11 cellular contexts compared by ENCODE assay signal in the genomic region with DNA sequence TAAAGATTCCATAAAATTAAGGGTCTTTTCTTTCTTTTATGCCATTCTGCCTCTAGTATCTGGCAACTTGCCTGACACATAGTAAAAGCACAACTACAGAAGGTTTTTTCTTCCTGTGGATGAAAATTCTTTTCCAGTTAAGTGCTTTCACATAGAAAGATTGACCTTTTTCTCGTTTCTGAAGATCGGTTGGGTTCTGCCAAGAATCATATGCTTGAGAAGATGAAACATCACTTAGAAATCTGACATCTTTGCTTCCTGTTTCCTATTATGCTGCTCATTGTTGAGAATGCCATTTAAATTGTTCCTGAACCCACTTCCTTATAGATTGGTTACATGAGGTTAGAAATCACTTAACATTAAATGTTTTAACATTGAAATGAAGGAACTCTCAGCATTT. TPM values are rescaled to one million over a fixed set of nuclear protein-coding genes. Genes with fewer than 3 reads are reported as not detected.
DNase-seq lines count a peak whose midpoint lies in the region; ATAC-seq, FAIRE-seq and TF ChIP-seq lines count a peak whose summit lies in the region.
"Had no signal": no experiment of that assay in that cellular context is flagged by ENCODE, and none has a peak within 500 bp of the region (broad histone marks: within the 10 kb centered on the region; RNA-seq: fewer than 3 reads in every experiment).

No MANE protein-coding gene starts in this region.

- H2AFZ ChIP-seq in mesenchymal stem cell (ENCODE audit: low read depth, low read length): no peak overlapping the region

- H3K9me3 ChIP-seq in mesenchymal stem cell (ENCODE audit: control insufficient read depth, low read length): no peaks in the 10 kb centered on the region
- no peaks in the 10 kb centered on the region for H3K9me3 ChIP-seq in esophagus muscularis mucosa

- H3K23ac ChIP-seq in mesenchymal stem cell (ENCODE audit: low read length in 2 of 2): no peak overlapping the region

- H3K27ac ChIP-seq in mesenchymal stem cell (ENCODE audit: low read length, poor library complexity, severe bottlenecking) (peak overlapping the region; percentile 83), esophagus muscularis mucosa (replicated peaks in 1 of 4) (no peak overlapping the region)

- no peaks in the 10 kb centered on the region for H3K27me3 ChIP-seq in bronchial epithelial cell (ENCODE audit: control insufficient read depth, insufficient read depth, low read length)
- H3K27me3 ChIP-seq in mesenchymal stem cell (ENCODE audit: control insufficient read depth in 1 of 2, insufficient read depth in 1 of 2, low read length in 2 of 2): no peaks in the 10 kb centered on the region
- H3K27me3 ChIP-seq in esophagus muscularis mucosa: no peaks in the 10 kb centered on the region

- no peak overlapping the region for H3K4ac ChIP-seq in mesenchymal stem cell (ENCODE audit: low read depth in 1 of 2, low read length in 2 of 2)

- no peak for FAIRE-seq in bronchial epithelial cell (lab: Jason Lieb, UNC)
- FAIRE-seq: HTR-8/SVneo had no signal

- H3K18ac ChIP-seq in mesenchymal stem cell (ENCODE audit: low read depth in 1 of 2, low read length in 2 of 2): no peak overlapping the region

- H3K36me3 ChIP-seq in bronchial epithelial cell (ENCODE audit: control insufficient read depth, insufficient read depth, low read length) (no peaks in the 10 kb centered on the region), mesenchymal stem cell (ENCODE audit: control insufficient read depth in 1 of 2, insufficient read depth in 2 of 2, low read depth in 1 of 2, low read length in 2 of 2) (no peaks in the 10 kb centered on the region), esophagus muscularis mucosa (no peaks in the 10 kb centered on the region)

- H3K4me1 ChIP-seq in mesenchymal stem cell (ENCODE audit: control insufficient read depth, insufficient read depth, low read depth, low read length): peaks cover 1% of the 10 kb centered on the region
- H3K4me1 ChIP-seq in esophagus muscularis mucosa: peaks cover 0 to 21% (median 19%) of the 10 kb centered on the region in 4 donors

- no peak overlapping the region for H2BK15ac ChIP-seq in mesenchymal stem cell (ENCODE audit: low read depth, poor library complexity, severe bottlenecking)

- no peak for TF ChIP-seq EP300 in esophagus muscularis mucosa (IDR thresholded peaks at IDR 0.05)

- peak; percentile 20 for DNase-seq in DMS53 treated with DMSO at 0.1 percent for 48 hours (lab: John Stamatoyannopoulos, UW; ENCODE audit: unreplicated experiment)
- peak; percentile 60 for DNase-seq in NCI-H2029 treated with DMSO at 0.1 percent for 48 hours (lab: John Stamatoyannopoulos, UW)
- peak; percentile 66 for DNase-seq in bronchial epithelial cell (ENCODE audit: low read depth)
- peak; percentile 12 for DNase-seq in mesenchymal stem cell
- no peak for DNase-seq in CD1c-positive myeloid dendritic cell (ENCODE audit: extremely low spot score)
- no peak for DNase-seq in esophagus muscularis mucosa (ENCODE audit: extremely low spot score)
- DNase-seq: activated T-cell treated with anti-CD3 and anti-CD28 coated beads, Interleukin-2, amount 50 U/mL, for 48 hours; NCI-H2081 treated with DMSO at 0.1 percent for 48 hours had no signal

- H3K4me3 ChIP-seq in bronchial epithelial cell (ENCODE audit: low read depth, low read length) (no peak overlapping the region), mesenchymal stem cell (ENCODE audit: insufficient read depth in 1 of 2, low read depth in 1 of 2, low read length in 2 of 2) (no peak overlapping the region), esophagus muscularis mucosa (no peak overlapping the region)

- TF ChIP-seq CTCF in bronchial epithelial cell (IDR thresholded peaks at IDR 0.05; ENCODE audit: insufficient read depth, low read length, severe bottlenecking) (no peak), esophagus muscularis mucosa (IDR thresholded peaks at IDR 0.05) (no peak)

- ATAC-seq in activated CD4-positive, CD25-positive, alpha-beta regulatory T cell treated with anti-CD3 and anti-CD28 coated beads, Interleukin-2, amount 50 U/mL, for 24 hours: no peak
- ATAC-seq in GM18519 (IDR thresholded peaks at IDR 0.05; ENCODE audit: low FRiP score, unreplicated experiment): no peak

- no peaks in the 10 kb centered on the region for H3K79me1 ChIP-seq in mesenchymal stem cell (replicated peaks; ENCODE audit: low read length, poor library complexity, severe bottlenecking)

- H2BK5ac ChIP-seq in mesenchymal stem cell (ENCODE audit: low read depth, low read length, poor library complexity, severe bottlenecking): no peak overlapping the region

- no peak overlapping the region for H4K8ac ChIP-seq in mesenchymal stem cell (ENCODE audit: low read length)

- no peak overlapping the region for H3K4me2 ChIP-seq in mesenchymal stem cell (ENCODE audit: low read length, poor library complexity, severe bottlenecking)

- H2BK120ac ChIP-seq in mesenchymal stem cell (ENCODE audit: low read depth, low read length): no peak overlapping the region

- intact Hi-C loops in esophagus muscularis mucosa (cut with DNase I): no loop called here

- H2BK12ac ChIP-seq in mesenchymal stem cell (ENCODE audit: low read length in 2 of 2): no peak overlapping the region

- peak overlapping the region; percentile 8 for H3K9ac ChIP-seq in mesenchymal stem cell (ENCODE audit: low read length)

- no peak overlapping the region for H2AK5ac ChIP-seq in mesenchymal stem cell (ENCODE audit: low read length, severe bottlenecking)

- TF ChIP-seq POLR2A in esophagus muscularis mucosa (IDR thresholded peaks at IDR 0.05; ENCODE audit: low read depth): no peak

- no peak overlapping the region for H3K14ac ChIP-seq in mesenchymal stem cell (ENCODE audit: low read length in 2 of 2)

- no peak overlapping the region for H4K91ac ChIP-seq in mesenchymal stem cell (ENCODE audit: low read length)

- 20% methylated on average over 1 of the region's 2 CpGs for WGBS in mesenchymal stem cell
- 3% methylated on average over 2 of the region's 2 CpGs for WGBS in esophagus muscularis mucosa

RNA-seq across cellular contexts. Expression of a gene that starts 26.3 kb away (rescaled TPM):
- 60.8 and 185 TPM in 2 replicates for total RNA-seq in bronchial epithelial cell
- not detected for polyA plus RNA-seq in mesenchymal stem cell (2013, experiment 1 of 2)
- not detected for polyA plus RNA-seq in mesenchymal stem cell (2013, experiment 2 of 2)
- 1 to 10 TPM in 1 of 4 donors, under 1 TPM in 2, not detected in 1; 0.13 to 1.7 (median 0.29) TPM for total RNA-seq in esophagus muscularis mucosa

Comparison
In these comparisons a context has a peak if more than half of its experiments do, and no peak if none do; other contexts are left out.
1. DNase-seq: peak in DMS53 treated with DMSO at 0.1 percent for 48 hours (single experiment), NCI-H2029 treated with DMSO at 0.1 percent for 48 hours (single experiment), bronchial epithelial cell (single experiment) and mesenchymal stem cell (single experiment); none in CD1c-positive myeloid dendritic cell (single experiment) and esophagus muscularis mucosa (single experiment).
2. RNA of a gene that starts 26.3 kb away (total RNA-seq): 60.8 to 185 TPM in bronchial epithelial cell; 0.13 to 1.7 TPM in esophagus muscularis mucosa; every median in the first group is over 10 times any median in the second.